Comparison of ENCODE assay signal across 1 cellular context in the genomic region with DNA sequence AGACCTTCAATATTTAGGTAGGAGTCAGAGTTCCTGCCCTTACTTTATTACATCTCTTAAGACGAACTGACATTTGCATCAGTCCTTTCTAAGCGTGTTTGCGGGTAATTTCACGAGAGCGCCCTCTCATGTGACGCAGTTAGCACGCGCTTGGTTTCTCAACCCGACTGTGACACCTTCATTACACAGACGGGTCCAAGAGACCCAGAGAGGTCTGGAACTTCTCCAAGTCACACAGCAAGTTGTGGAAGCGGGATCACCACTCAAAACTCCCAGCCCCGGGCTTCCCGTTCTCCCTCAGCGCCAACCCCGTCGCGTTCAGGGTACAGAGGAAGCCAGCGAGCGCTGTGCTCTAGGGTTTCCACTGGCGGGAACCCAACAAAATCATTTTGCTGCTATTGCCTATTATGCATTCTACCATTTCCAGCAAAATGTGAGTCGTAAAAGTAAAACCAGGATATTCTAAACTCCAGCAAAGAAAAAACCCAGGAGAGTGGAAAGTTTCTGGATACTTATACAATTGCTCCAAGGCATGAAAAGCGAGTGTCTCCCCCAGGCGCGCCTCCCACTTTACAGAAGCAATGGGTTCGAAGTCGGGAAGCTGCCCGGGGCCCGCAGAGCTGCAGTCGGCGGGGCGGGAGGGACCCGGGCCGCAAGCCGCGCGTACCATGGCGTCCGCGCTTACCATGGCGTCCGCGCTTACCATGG.
TF ChIP-seq lines count a peak whose summit lies in the region.

No MANE protein-coding gene starts in this region.

TF ChIP-seq in HepG2, 621 proteins besides CTCF, POLR2A, EP300 and RAD21 (continued from another document and continues in another):
- TF ChIP-seq ZNF142 (CRISPR knock-in tag; IDR thresholded peaks at IDR 0.05) (no peak; the same call in 1 of the 2 replicates), PAX8 (CRISPR knock-in tag; IDR thresholded peaks at IDR 0.05; ENCODE audit: borderline replicate concordance) (no peak), ATF1 (CRISPR knock-in tag; IDR thresholded peaks at IDR 0.05) (peak; percentile 71), ZNF414 (CRISPR knock-in tag; IDR thresholded peaks at IDR 0.05) (0 out of 2 replicates have a peak, but pooled peaks have one; percentile 44), ZNF564 (CRISPR knock-in tag; IDR thresholded peaks at IDR 0.05) (0 out of 2 replicates have a peak, but pooled peaks have one; percentile 31), ZNF83 (CRISPR knock-in tag; IDR thresholded peaks at IDR 0.05; ENCODE audit: borderline replicate concordance) (0 out of 2 replicates have a peak, but pooled peaks have one; percentile 41), KLF16 (CRISPR knock-in tag; IDR thresholded peaks at IDR 0.05) (0 out of 4 replicates have a peak, but pooled peaks of 1 of the 2 experiments have one; percentile 24), KDM5A (IDR thresholded peaks at IDR 0.05; ENCODE audit: borderline replicate concordance, low read length) (peak; percentile 29; the same call in 1 of the 2 replicates), RELA (CRISPR knock-in tag; IDR thresholded peaks at IDR 0.05) (no peak), SP4 (CRISPR knock-in tag; IDR thresholded peaks at IDR 0.05) (no peak), HINFP (CRISPR knock-in tag; IDR thresholded peaks at IDR 0.05; ENCODE audit: low read depth) (peak; percentile 46; the same call in 1 of the 2 replicates), ZNF766 (CRISPR knock-in tag; IDR thresholded peaks at IDR 0.05; ENCODE audit: borderline replicate concordance) (0 out of 2 replicates have a peak, but pooled peaks have one; percentile 17), PBX3 (CRISPR knock-in tag; IDR thresholded peaks at IDR 0.05; ENCODE audit: borderline replicate concordance) (0 out of 2 replicates have a peak, but pooled peaks have one; percentile 8), ZNF333 (CRISPR knock-in tag; IDR thresholded peaks at IDR 0.05; ENCODE audit: borderline replicate concordance) (0 out of 2 replicates have a peak, but pooled peaks have one; percentile 6), ZNF296 (CRISPR knock-in tag; conservative IDR thresholded peaks at IDR 0.05) (no peak), ZNF552 (CRISPR knock-in tag; IDR thresholded peaks at IDR 0.05; ENCODE audit: borderline replicate concordance) (0 out of 2 replicates have a peak, but pooled peaks have one; percentile 16), SAP130 (CRISPR knock-in tag; IDR thresholded peaks at IDR 0.05; ENCODE audit: low read depth) (peak; percentile 57), GPN1 (CRISPR knock-in tag; IDR thresholded peaks at IDR 0.05; ENCODE audit: borderline replicate concordance) (no peak), HIC2 (CRISPR knock-in tag; IDR thresholded peaks at IDR 0.05; ENCODE audit: low read depth) (0 out of 2 replicates have a peak, but pooled peaks have one; percentile 19), BCL3 (CRISPR knock-in tag; IDR thresholded peaks at IDR 0.05) (0 out of 2 replicates have a peak, but pooled peaks have one; percentile 70), CREBL2 (CRISPR knock-in tag; IDR thresholded peaks at IDR 0.05; ENCODE audit: borderline replicate concordance) (peak; percentile 92; the same call in 1 of the 2 replicates), TARDBP (CRISPR knock-in tag; IDR thresholded peaks at IDR 0.05) (0 out of 2 replicates have a peak, but pooled peaks have one; percentile 15), U2AF1 (optimal IDR thresholded peaks at IDR 0.05; ENCODE audit: low read depth, low read length) (peak; percentile 63), ZNF629 (CRISPR knock-in tag; conservative IDR thresholded peaks at IDR 0.05) (no peak), REXO4 (CRISPR knock-in tag; IDR thresholded peaks at IDR 0.05; ENCODE audit: borderline replicate concordance) (no peak), ZSCAN25 (CRISPR knock-in tag; IDR thresholded peaks at IDR 0.05) (peak; percentile 58; the same call in 1 of the 2 replicates), BATF2 (CRISPR knock-in tag; IDR thresholded peaks at IDR 0.05) (no peak; the same call in 1 of the 2 replicates), ZNF136 (CRISPR knock-in tag; IDR thresholded peaks at IDR 0.05; ENCODE audit: low read depth) (peak; percentile 71; the same call in 1 of the 2 replicates)
- TF ChIP-seq, protein P1, sequence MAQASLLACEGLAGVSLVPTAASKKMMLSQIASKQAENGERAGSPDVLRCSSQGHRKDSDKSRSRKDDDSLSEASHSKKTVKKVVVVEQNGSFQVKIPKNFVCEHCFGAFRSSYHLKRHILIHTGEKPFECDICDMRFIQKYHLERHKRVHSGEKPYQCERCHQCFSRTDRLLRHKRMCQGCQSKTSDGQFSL (CRISPR knock-in tag; IDR thresholded peaks at IDR 0.05): no peak
- TF ChIP-seq, protein P2, sequence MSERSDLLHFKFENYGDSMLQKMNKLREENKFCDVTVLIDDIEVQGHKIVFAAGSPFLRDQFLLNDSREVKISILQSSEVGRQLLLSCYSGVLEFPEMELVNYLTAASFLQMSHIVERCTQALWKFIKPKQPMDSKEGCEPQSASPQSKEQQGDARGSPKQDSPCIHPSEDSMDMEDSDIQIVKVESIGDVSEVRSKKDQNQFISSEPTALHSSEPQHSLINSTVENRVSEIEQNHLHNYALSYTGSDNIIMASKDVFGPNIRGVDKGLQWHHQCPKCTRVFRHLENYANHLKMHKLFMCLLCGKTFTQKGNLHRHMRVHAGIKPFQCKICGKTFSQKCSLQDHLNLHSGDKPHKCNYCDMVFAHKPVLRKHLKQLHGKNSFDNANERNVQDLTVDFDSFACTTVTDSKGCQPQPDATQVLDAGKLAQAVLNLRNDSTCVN (CRISPR knock-in tag; IDR thresholded peaks at IDR 0.05; ENCODE audit: borderline replicate concordance): no peak
- TF ChIP-seq, protein P3, sequence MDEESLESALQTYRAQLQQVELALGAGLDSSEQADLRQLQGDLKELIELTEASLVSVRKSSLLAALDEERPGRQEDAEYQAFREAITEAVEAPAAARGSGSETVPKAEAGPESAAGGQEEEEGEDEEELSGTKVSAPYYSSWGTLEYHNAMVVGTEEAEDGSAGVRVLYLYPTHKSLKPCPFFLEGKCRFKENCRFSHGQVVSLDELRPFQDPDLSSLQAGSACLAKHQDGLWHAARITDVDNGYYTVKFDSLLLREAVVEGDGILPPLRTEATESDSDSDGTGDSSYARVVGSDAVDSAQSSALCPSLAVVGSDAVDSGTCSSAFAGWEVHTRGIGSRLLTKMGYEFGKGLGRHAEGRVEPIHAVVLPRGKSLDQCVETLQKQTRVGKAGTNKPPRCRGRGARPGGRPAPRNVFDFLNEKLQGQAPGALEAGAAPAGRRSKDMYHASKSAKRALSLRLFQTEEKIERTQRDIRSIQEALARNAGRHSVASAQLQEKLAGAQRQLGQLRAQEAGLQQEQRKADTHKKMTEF (CRISPR knock-in tag; IDR thresholded peaks at IDR 0.05): 0 out of 2 replicates have a peak, but pooled peaks have one; percentile 44
- TF ChIP-seq, protein P4, sequence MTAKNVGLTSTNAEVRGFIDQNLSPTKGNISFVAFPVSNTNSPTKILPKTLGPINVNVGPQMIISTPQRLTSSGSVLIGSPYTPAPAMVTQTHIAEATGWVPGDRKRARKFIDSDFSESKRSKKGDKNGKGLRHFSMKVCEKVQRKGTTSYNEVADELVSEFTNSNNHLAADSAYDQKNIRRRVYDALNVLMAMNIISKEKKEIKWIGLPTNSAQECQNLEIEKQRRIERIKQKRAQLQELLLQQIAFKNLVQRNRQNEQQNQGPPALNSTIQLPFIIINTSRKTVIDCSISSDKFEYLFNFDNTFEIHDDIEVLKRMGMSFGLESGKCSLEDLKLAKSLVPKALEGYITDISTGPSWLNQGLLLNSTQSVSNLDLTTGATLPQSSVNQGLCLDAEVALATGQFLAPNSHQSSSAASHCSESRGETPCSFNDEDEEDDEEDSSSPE (CRISPR knock-in tag; IDR thresholded peaks at IDR 0.05): peak; percentile 56
